Comparison of ENCODE assay signal across 1 cellular context in genomic region chr16:49097964-49098363, GRCh38.
TF ChIP-seq lines count a peak whose summit lies in the region.

No MANE protein-coding gene starts in this region.

TF ChIP-seq in HepG2, 621 proteins besides CTCF, POLR2A, EP300 and RAD21 (continued from another document):
- TF ChIP-seq ZNF496 (CRISPR knock-in tag; IDR thresholded peaks at IDR 0.05; ENCODE audit: insufficient replicate concordance) (no peak), ZSCAN22 (CRISPR knock-in tag; IDR thresholded peaks at IDR 0.05) (no peak), TMF1 (CRISPR knock-in tag; IDR thresholded peaks at IDR 0.05; ENCODE audit: low read depth) (no peak), ARHGAP35 (CRISPR knock-in tag; IDR thresholded peaks at IDR 0.05; ENCODE audit: borderline replicate concordance) (no peak), ZNF558 (CRISPR knock-in tag; IDR thresholded peaks at IDR 0.05; ENCODE audit: borderline replicate concordance) (no peak)
